In genomic region chr5:156628421-156628820, GRCh38 we compare ENCODE assay signal across 24 cellular contexts.
"Had no signal": no experiment of that assay in that cellular context is flagged by ENCODE, and none has a peak within 500 bp of the region (broad histone marks: within the 10 kb centered on the region; RNA-seq: fewer than 3 reads in every experiment).

No MANE protein-coding gene starts in this region.

- H3K27me3 ChIP-seq: colonic mucosa, dorsolateral prefrontal cortex, esophagus muscularis mucosa, esophagus squamous epithelium, foreskin keratinocyte, gastrocnemius medialis, gastroesophageal sphincter, heart left ventricle, heart right ventricle had no signal

- H3K27ac ChIP-seq: colonic mucosa, coronary artery, dorsolateral prefrontal cortex, epithelial cell of prostate, esophagus muscularis mucosa, esophagus squamous epithelium, foreskin keratinocyte, gastrocnemius medialis, gastroesophageal sphincter, heart left ventricle, heart right ventricle had no signal

- H3K36me3 ChIP-seq: colonic mucosa, esophagus muscularis mucosa, esophagus squamous epithelium, gastrocnemius medialis, gastroesophageal sphincter, heart left ventricle, heart right ventricle had no signal

- ATAC-seq: effector memory CD8-positive, alpha-beta T cell; esophagus mucosa; foreskin keratinocyte; gastrocnemius medialis; gastroesophageal sphincter; heart left ventricle; heart right ventricle had no signal

- DNase-seq: colonic mucosa; cortex of kidney; dermis blood vessel endothelial cell; dorsolateral prefrontal cortex; effector CD4-positive, alpha-beta T cell; effector CD8-positive, alpha-beta T cell; effector memory CD4-positive, alpha-beta T cell; effector memory CD8-positive, alpha-beta T cell; endodermal cell; erythroblast; esophagus squamous epithelium; foreskin fibroblast; foreskin keratinocyte; foreskin melanocyte; gastrocnemius medialis; glutamatergic neuron; head of caudate nucleus; heart left ventricle; heart right ventricle had no signal

- H3K4me1 ChIP-seq: colonic mucosa, esophagus squamous epithelium, foreskin keratinocyte, gastrocnemius medialis, gastroesophageal sphincter had no signal

- H3K4me3 ChIP-seq: colonic mucosa, coronary artery, dorsolateral prefrontal cortex, esophagus muscularis mucosa, esophagus squamous epithelium, gastrocnemius medialis, gastroesophageal sphincter, heart left ventricle, heart right ventricle had no signal

- H3K9me3 ChIP-seq: colonic mucosa, esophagus muscularis mucosa, esophagus squamous epithelium, gastrocnemius medialis, gastroesophageal sphincter, heart left ventricle, heart right ventricle had no signal
